In genomic region chr7:100897111-100897608, GRCh38 we compare ENCODE assay signal across 9 cellular contexts. TPM values are rescaled to one million over a fixed set of nuclear protein-coding genes. Genes with fewer than 3 reads are reported as not detected.
A peak's percentile ranks its signal among the peaks of the same experiment; 100 is the strongest.
DNase-seq lines count a peak whose midpoint lies in the region; TF ChIP-seq lines count a peak whose summit lies in the region.
"Had no signal": no experiment of that assay in that cellular context is flagged by ENCODE, and none has a peak within 500 bp of the region (broad histone marks: within the 10 kb centered on the region; RNA-seq: fewer than 3 reads in every experiment).

No MANE protein-coding gene starts in this region.

- H3K4me1 Mint-ChIP-seq in MCF 10A (ENCODE audit: insufficient read depth, unreplicated experiment) = peaks cover 6% of the 10 kb centered on the region

- intact Hi-C loops in MCF 10A (cut with micrococcal nuclease) = loop anchor here (1.0 kb wide), 2 partner anchors 162 to 180 kb away; no protein-coding TSS in a partner anchor

- no peaks in the 10 kb centered on the region for H3K36me3 ChIP-seq in kidney epithelial cell (ENCODE audit: control insufficient read depth, insufficient read depth, low read length)
- H3K36me3 ChIP-seq: BLaER1 treated with 17β-estradiol and CSF1 and Interleukin-3, amounts not matched to agents 10 nM and 100 nM had no signal

- H3K27me3 ChIP-seq in kidney epithelial cell (ENCODE audit: control insufficient read depth, insufficient read depth, low read length) = peaks cover 32% of the 10 kb centered on the region

- H3K27ac Mint-ChIP-seq in MCF 10A (ENCODE audit: low read depth, unreplicated experiment) = no peak overlapping the region

- H3K4me3 Mint-ChIP-seq in MCF 10A (ENCODE audit: unreplicated experiment) = no peak overlapping the region

- DNase-seq in NCI-H1417 (lab: John Stamatoyannopoulos, UW) (peak; percentile 35 to 62 (median 48)), NCI-H1417 treated with DMSO at 0.1 percent for 48 hours (lab: John Stamatoyannopoulos, UW) (no peak), T-helper 2 cell (peak in 3 of 5 experiments; percentile 38 to 63 (median 40)), MCF 10A (ENCODE audit: unreplicated experiment) (no peak), kidney epithelial cell (ENCODE audit: low read depth) (no peak), NCI-H1436 treated with DMSO at 0.1 percent for 48 hours (lab: John Stamatoyannopoulos, UW) (no peak), RKO (ENCODE audit: low spot score) (no peak)
- peak; percentile 75 for DNase-seq in stimulated activated CD4-positive, alpha-beta T cell treated with anti-CD3 and anti-CD28 coated beads, Interleukin-4, amount 100 ng/mL, for 1 hour

- POLR2A ChIA-PET in MCF 10A (lab: Yijun Ruan, JAX) = interaction anchor here (0.6 kb wide), 1 partner anchor 153 kb away, joined by 3 read pairs; no protein-coding TSS in a partner anchor

- no peak overlapping the region for H3K4me3 ChIP-seq in kidney epithelial cell (ENCODE audit: low read depth, low read length)

- H3K36me3 Mint-ChIP-seq in MCF 10A (ENCODE audit: insufficient read depth, unreplicated experiment) = no peaks in the 10 kb centered on the region

- BruUV-seq in MCF 10A (replicated peaks; lab: Mats Ljungman, UMichigan) = no TSS peak

- H3K27me3 Mint-ChIP-seq in MCF 10A (ENCODE audit: insufficient read depth, unreplicated experiment) = peaks cover 36% of the 10 kb centered on the region

- CTCF ChIA-PET in MCF 10A (lab: Yijun Ruan, JAX) = interaction anchor here (0.6 to 7.1 kb wide), 6 partner anchors 133 to 229 kb away, joined by 3 to 64 read pairs (median 4); no protein-coding TSS in a partner anchor

- no peaks in the 10 kb centered on the region for H3K9me3 Mint-ChIP-seq in MCF 10A (ENCODE audit: unreplicated experiment)

- TF ChIP-seq CTCF in MCF 10A (IDR thresholded peaks at IDR 0.05; ENCODE audit: unreplicated experiment) = peak; percentile 75
- peak; percentile 64 for TF ChIP-seq CTCF in kidney epithelial cell (IDR thresholded peaks at IDR 0.05; ENCODE audit: insufficient read depth, low read length, poor library complexity, severe bottlenecking)

RNA-seq across cellular contexts. Expression of gene ACHE, which starts 1.5 kb away (rescaled TPM):
- total RNA-seq in MCF 10A (2022) (0.30 and 0.37 TPM in 2 replicates), kidney epithelial cell (1.3 and 6.4 TPM in 2 replicates)

RNA-seq across cellular contexts. Expression of gene UFSP1, which starts 7.6 kb away (rescaled TPM):
- 2.8 and 3.4 TPM in 2 replicates for total RNA-seq in MCF 10A (2022)
- total RNA-seq in kidney epithelial cell = 1.6 and 4.3 TPM in 2 replicates

RNA-seq across cellular contexts. Expression of gene SRRT, which starts 22.3 kb away (rescaled TPM):
- 111 and 142 TPM in 2 replicates for total RNA-seq in MCF 10A (2022)
- 65.9 and 67.9 TPM in 2 replicates for total RNA-seq in kidney epithelial cell

RNA-seq across cellular contexts. Expression of gene TRIP6, which starts 30.0 kb away (rescaled TPM):
- 106 and 132 TPM in 2 replicates for total RNA-seq in MCF 10A (2022)
- 113 and 114 TPM in 2 replicates for total RNA-seq in kidney epithelial cell

RNA-seq across cellular contexts. Expression of gene SLC12A9, which starts 44.6 kb away (rescaled TPM):
- total RNA-seq in MCF 10A (2022) (19.2 and 21.0 TPM in 2 replicates), kidney epithelial cell (15.7 and 18.3 TPM in 2 replicates)

Comparison
In these comparisons a context has a peak if more than half of its experiments do, and no peak if none do; other contexts are left out.
1. DNase-seq: peak in NCI-H1417 (3 of 3), T-helper 2 cell (3 of 5) and stimulated activated CD4-positive, alpha-beta T cell treated with anti-CD3 and anti-CD28 coated beads, Interleukin-4, amount 100 ng/mL, for 1 hour (single experiment); none in NCI-H1417 treated with DMSO at 0.1 percent for 48 hours (single experiment), MCF 10A (single experiment), kidney epithelial cell (single experiment), NCI-H1436 treated with DMSO at 0.1 percent for 48 hours (single experiment) and RKO (single experiment).